ENCODE assay signal across 8 cellular contexts in genomic region chr11:10305964-10306918, GRCh38.
A peak's percentile ranks its signal among the peaks of the same experiment; 100 is the strongest.
DNase-seq lines count a peak whose midpoint lies in the region; TF ChIP-seq lines count a peak whose summit lies in the region.

No MANE protein-coding gene starts in this region.

- H3K27ac ChIP-seq in WERI-Rb-1 (no peak overlapping the region), neutrophil (peak overlapping the region; percentile 96)

- no peaks in the 10 kb centered on the region for H3K9me3 ChIP-seq in WERI-Rb-1 (ENCODE audit: severe bottlenecking)
- no peaks in the 10 kb centered on the region for H3K9me3 ChIP-seq in neutrophil

- H3K36me3 ChIP-seq in WERI-Rb-1 = no peaks in the 10 kb centered on the region
- H3K36me3 ChIP-seq in neutrophil = peaks cover 18% of the 10 kb centered on the region

- peaks cover 44 to 45% of the 10 kb centered on the region in 2 experiments for H3K4me1 ChIP-seq in neutrophil (ENCODE audit: control insufficient read depth in 1 of 2, insufficient read depth in 1 of 2, low read depth in 1 of 2, low read length in 1 of 2)

- TF ChIP-seq CTCF in WERI-Rb-1 (IDR thresholded peaks at IDR 0.05; ENCODE audit: low read depth, low read length) = no peak
- no peak for TF ChIP-seq CTCF in fibroblast of mammary gland (conservative IDR thresholded peaks at IDR 0.05; ENCODE audit: control insufficient read depth, insufficient read depth, low read depth, low read length)
- no peak for TF ChIP-seq CTCF in neutrophil (IDR thresholded peaks at IDR 0.05)

- DNase-seq in activated T-cell treated with anti-CD3 and anti-CD28 coated beads for 1 hour (ENCODE audit: low read depth) = peak; percentile 13
- no peak for DNase-seq in activated T-cell treated with anti-CD3 and anti-CD28 coated beads for 4 hours
- DNase-seq in WERI-Rb-1 = no peak
- no peak for DNase-seq in fibroblast of mammary gland (ENCODE audit: low read depth)
- no peak for DNase-seq in NCI-H2196 treated with DMSO at 0.1 percent for 48 hours (lab: John Stamatoyannopoulos, UW; ENCODE audit: unreplicated experiment)
- DNase-seq in NCI-H1092 treated with DMSO at 0.1 percent for 48 hours (lab: John Stamatoyannopoulos, UW) = no peak
- DNase-seq in NOMO-1 treated with DMSO at 0.1 percent for 48 hours (lab: John Stamatoyannopoulos, UW; ENCODE audit: unreplicated experiment) = no peak

- H3K27me3 ChIP-seq in WERI-Rb-1 (ENCODE audit: insufficient read depth, low read depth, severe bottlenecking) (peaks cover 29% of the 10 kb centered on the region), neutrophil (peaks cover 41% of the 10 kb centered on the region)

- H3K4me3 ChIP-seq in WERI-Rb-1 (ENCODE audit: low read depth, low read length) = peak overlapping the region; percentile 42
- H3K4me3 ChIP-seq in fibroblast of mammary gland (ENCODE audit: control insufficient read depth, low read depth, low read length) = peak overlapping the region; percentile 98
- peak overlapping the region; percentile 92 to 100 for H3K4me3 ChIP-seq in neutrophil (ENCODE audit: low read depth in 1 of 2, low read length in 1 of 2)

Comparison
In these comparisons a context has a peak if more than half of its experiments do, and no peak if none do; other contexts are left out.
1. H3K4me3 ChIP-seq: peak in every context shown above with its lines; median percentile 98 in fibroblast of mammary gland; 96 in neutrophil; 42 in WERI-Rb-1.